ENCODE assay signal across 8 cellular contexts in genomic region chr9:91163773-91164471, GRCh38.
A peak's percentile ranks its signal among the peaks of the same experiment; 100 is the strongest.
DNase-seq lines count a peak whose midpoint lies in the region; ATAC-seq and TF ChIP-seq lines count a peak whose summit lies in the region.

No MANE protein-coding gene starts in this region.

- in situ Hi-C loops in GM13977 (cut with MboI; ENCODE audit: low pct_unique_long_range_greater_than_20kb, low sequenced_read_pairs, unreplicated experiment) = no loop called here

- intact Hi-C loops in CD8-positive, alpha-beta T cell (cut with DNase I, micrococcal nuclease) = loop anchor here in 1 of 2 experiments (10.0 kb wide), 1 partner anchor 261 kb away; the partner anchor contains the start of gene NFIL3
- intact Hi-C loops in Caco-2 (cut with micrococcal nuclease; ENCODE audit: unreplicated experiment) = no loop called here

- no peak for TF ChIP-seq CTCF in CD8-positive, alpha-beta T cell (IDR thresholded peaks at IDR 0.05)
- TF ChIP-seq CTCF in BE2C (IDR thresholded peaks at IDR 0.05; ENCODE audit: low read depth, low read length) = no peak
- no peak for TF ChIP-seq CTCF in GM13977 (IDR thresholded peaks at IDR 0.05; ENCODE audit: extremely low read depth, insufficient read depth, missing control alignments)
- no peak for TF ChIP-seq CTCF in Caco-2 (IDR thresholded peaks at IDR 0.05; ENCODE audit: insufficient read depth in 1 of 2, low read depth in 1 of 2, low read length in 1 of 2, severe bottlenecking in 1 of 2, unreplicated experiment in 1 of 2)

- POLR2A ChIA-PET in CD8-positive, alpha-beta T cell (lab: Charles Lee) = interaction anchor here (1.3 kb wide), 1 partner anchor 30 kb away, joined by 4 read pairs; no protein-coding TSS in a partner anchor
- POLR2A ChIA-PET in Caco-2 (lab: Charles Lee) = no interaction called here

- H3K27me3 ChIP-seq in CD8-positive, alpha-beta T cell (ENCODE audit: insufficient read depth, low read length) = no peaks in the 10 kb centered on the region
- H3K27me3 ChIP-seq in BE2C (no peaks in the 10 kb centered on the region), Caco-2 (replicated peaks; ENCODE audit: control insufficient read depth, insufficient read depth, low read length) (no peaks in the 10 kb centered on the region)

- no peak overlapping the region for H3K4me3 ChIP-seq in CD8-positive, alpha-beta T cell (ENCODE audit: low read depth, low read length)
- H3K4me3 ChIP-seq in BE2C (ENCODE audit: low read depth, low read length) = no peak overlapping the region
- H3K4me3 ChIP-seq in Caco-2 (ENCODE audit: low read depth, low read length) = no peak overlapping the region

- H3K27ac Mint-ChIP-seq in CD8-positive, alpha-beta T cell = peak overlapping the region; percentile 57
- peak overlapping the region; percentile 82 for H3K27ac Mint-ChIP-seq in activated naive CD8-positive, alpha-beta T cell treated with anti-CD3 and anti-CD28 coated beads for 36 hours
- H3K27ac Mint-ChIP-seq in natural killer cell treated with Interleukin-12 subunit alpha and Interleukin-12 subunit beta and Interleukin-15 and Interleukin-18, amount 100 ng/mL, for 72 hours = peak overlapping the region; percentile 97 to 98
- no peak overlapping the region for H3K27ac Mint-ChIP-seq in Caco-2 (ENCODE audit: unreplicated experiment)

- CTCF ChIA-PET in CD8-positive, alpha-beta T cell (lab: Charles Lee) = interaction anchor here (1.5 kb wide), 1 partner anchor 13 kb away, joined by 4 read pairs; no protein-coding TSS in a partner anchor
- CTCF ChIA-PET in Caco-2 (lab: Charles Lee) = no interaction called here

- H3K9me3 Mint-ChIP-seq in CD8-positive, alpha-beta T cell = no peaks in the 10 kb centered on the region
- H3K9me3 Mint-ChIP-seq in activated naive CD8-positive, alpha-beta T cell treated with anti-CD3 and anti-CD28 coated beads for 36 hours = no peaks in the 10 kb centered on the region
- H3K9me3 Mint-ChIP-seq in natural killer cell treated with Interleukin-12 subunit alpha and Interleukin-12 subunit beta and Interleukin-15 and Interleukin-18, amount 100 ng/mL, for 72 hours = no peaks in the 10 kb centered on the region
- no peaks in the 10 kb centered on the region for H3K9me3 Mint-ChIP-seq in Caco-2 (ENCODE audit: unreplicated experiment)

- BruUV-seq in Caco-2 (replicated peaks; lab: Mats Ljungman, UMichigan) = no TSS peak

- peak in 3 of 7 experiments; percentile 10 to 51 (median 29) for DNase-seq in CD8-positive, alpha-beta T cell
- no peak for DNase-seq in activated naive CD8-positive, alpha-beta T cell treated with anti-CD3 and anti-CD28 coated beads for 36 hours
- DNase-seq in natural killer cell treated with Interleukin-12 subunit alpha and Interleukin-12 subunit beta and Interleukin-15 and Interleukin-18, amount 100 ng/mL, for 72 hours (ENCODE audit: low spot score) = peak; percentile 76
- DNase-seq in BE2C (no peak), GM13977 (ENCODE audit: low spot score) (no peak), Caco-2 (no peak)

- peak; percentile 31 for ATAC-seq in CD8-positive, alpha-beta T cell
- ATAC-seq in HG02981 (IDR thresholded peaks at IDR 0.05; ENCODE audit: unreplicated experiment) (peak; percentile 36), HG03280 (IDR thresholded peaks at IDR 0.05; ENCODE audit: unreplicated experiment) (no peak)
- peak; percentile 60 to 67 for ATAC-seq in natural killer cell treated with Interleukin-12 subunit alpha and Interleukin-12 subunit beta and Interleukin-15 and Interleukin-18, amount 100 ng/mL, for 72 hours

- H3K4me1 Mint-ChIP-seq in CD8-positive, alpha-beta T cell (ENCODE audit: low read depth) = peaks cover 41% of the 10 kb centered on the region
- H3K4me1 Mint-ChIP-seq in activated naive CD8-positive, alpha-beta T cell treated with anti-CD3 and anti-CD28 coated beads for 36 hours = peaks cover 42% of the 10 kb centered on the region
- H3K4me1 Mint-ChIP-seq in natural killer cell treated with Interleukin-12 subunit alpha and Interleukin-12 subunit beta and Interleukin-15 and Interleukin-18, amount 100 ng/mL, for 72 hours (ENCODE audit: low read depth in 2 of 2) = peaks cover 51 to 54% of the 10 kb centered on the region in 2 donors
- peaks cover 14% of the 10 kb centered on the region for H3K4me1 Mint-ChIP-seq in Caco-2 (ENCODE audit: low read depth, unreplicated experiment)

- no peaks in the 10 kb centered on the region for H3K27me3 Mint-ChIP-seq in CD8-positive, alpha-beta T cell (ENCODE audit: low read depth)
- H3K27me3 Mint-ChIP-seq in activated naive CD8-positive, alpha-beta T cell treated with anti-CD3 and anti-CD28 coated beads for 36 hours = no peaks in the 10 kb centered on the region
- no peaks in the 10 kb centered on the region for H3K27me3 Mint-ChIP-seq in natural killer cell treated with Interleukin-12 subunit alpha and Interleukin-12 subunit beta and Interleukin-15 and Interleukin-18, amount 100 ng/mL, for 72 hours
- H3K27me3 Mint-ChIP-seq in Caco-2 (ENCODE audit: insufficient read depth, unreplicated experiment) = no peaks in the 10 kb centered on the region

- peaks cover 41% of the 10 kb centered on the region for H3K4me1 ChIP-seq in CD8-positive, alpha-beta T cell (ENCODE audit: insufficient read depth, low read length)
- H3K4me1 ChIP-seq in BE2C (no peaks in the 10 kb centered on the region; the same call in 1 of the 2 replicates), Caco-2 (peaks cover 10% of the 10 kb centered on the region)

- no peaks in the 10 kb centered on the region for H3K9me3 ChIP-seq in CD8-positive, alpha-beta T cell (ENCODE audit: low read length)
- H3K9me3 ChIP-seq in BE2C (no peaks in the 10 kb centered on the region; the same call in 1 of the 2 replicates), Caco-2 (no peaks in the 10 kb centered on the region)

- H3K36me3 ChIP-seq in CD8-positive, alpha-beta T cell (ENCODE audit: insufficient read depth, low read length) = no peaks in the 10 kb centered on the region
- H3K36me3 ChIP-seq in BE2C = no peaks in the 10 kb centered on the region
- H3K36me3 ChIP-seq in Caco-2 (ENCODE audit: control insufficient read depth, insufficient read depth, low read length) = no peaks in the 10 kb centered on the region

- no peak overlapping the region for H3K27ac ChIP-seq in CD8-positive, alpha-beta T cell (ENCODE audit: low read depth, low read length)

- H3K4me3 Mint-ChIP-seq in CD8-positive, alpha-beta T cell = peak overlapping the region; percentile 65
- H3K4me3 Mint-ChIP-seq in activated naive CD8-positive, alpha-beta T cell treated with anti-CD3 and anti-CD28 coated beads for 36 hours = peak overlapping the region; percentile 59
- H3K4me3 Mint-ChIP-seq in natural killer cell treated with Interleukin-12 subunit alpha and Interleukin-12 subunit beta and Interleukin-15 and Interleukin-18, amount 100 ng/mL, for 72 hours = peak overlapping the region; percentile 81
- no peak overlapping the region for H3K4me3 Mint-ChIP-seq in Caco-2 (ENCODE audit: unreplicated experiment)

- H3K36me3 Mint-ChIP-seq in CD8-positive, alpha-beta T cell = no peaks in the 10 kb centered on the region
- no peaks in the 10 kb centered on the region for H3K36me3 Mint-ChIP-seq in activated naive CD8-positive, alpha-beta T cell treated with anti-CD3 and anti-CD28 coated beads for 36 hours
- no peaks in the 10 kb centered on the region for H3K36me3 Mint-ChIP-seq in natural killer cell treated with Interleukin-12 subunit alpha and Interleukin-12 subunit beta and Interleukin-15 and Interleukin-18, amount 100 ng/mL, for 72 hours
- H3K36me3 Mint-ChIP-seq in Caco-2 (ENCODE audit: insufficient read depth, unreplicated experiment) = no peaks in the 10 kb centered on the region
